In genomic region chr10:52757777-52758176, GRCh38 we compare ENCODE assay signal across 20 cellular contexts. TPM values are rescaled to one million over a fixed set of nuclear protein-coding genes. Genes with fewer than 3 reads are reported as not detected.
"Had no signal": no experiment of that assay in that cellular context is flagged by ENCODE, and none has a peak within 500 bp of the region (broad histone marks: within the 10 kb centered on the region; RNA-seq: fewer than 3 reads in every experiment).

No MANE protein-coding gene starts in this region.

- H3K9me3 ChIP-seq: colonic mucosa, lower lobe of right lung, pancreas, thyroid gland had no signal

- H3K27ac ChIP-seq: cardiac muscle cell, colonic mucosa, lower lobe of right lung, pancreas, thyroid gland had no signal

- H3K27me3 ChIP-seq: colonic mucosa, pancreas, thyroid gland had no signal

- ATAC-seq: activated CD4-positive, CD25-positive, alpha-beta regulatory T cell treated with anti-CD3 and anti-CD28 coated beads, Interleukin-2, amount 50 U/mL, for 24 hours; activated naive CD8-positive, alpha-beta T cell treated with anti-CD3 and anti-CD28 coated beads, Interleukin-2, amount 50 U/mL, for 24 hours; esophagus mucosa; pancreas; stimulated activated memory B cell treated with anti-CD40 and anti-IgM and Interleukin-4, amounts not matched to agents 10 μg/mL and 1 μg/mL and 100 μg/mL, for 72 hours; T-cell had no signal

- H3K36me3 ChIP-seq: cardiac muscle cell, colonic mucosa, lower lobe of right lung, pancreas, thyroid gland had no signal

- DNase-seq: activated naive CD4-positive, alpha-beta T cell treated with Interleukin-2 at 50 U/mL for 16 hours; activated naive CD8-positive, alpha-beta T cell treated with anti-CD3 and anti-CD28 coated beads, Interleukin-2, amount 50 U/mL, for 24 hours; activated T-cell treated with anti-CD3 and anti-CD28 coated beads for 4 hours; colonic mucosa; foreskin melanocyte; kidney glomerular epithelial cell; lower lobe of right lung; pancreas; T-cell; T-helper 9 cell; thyroid gland had no signal

- H3K4me3 ChIP-seq: cardiac muscle cell, colonic mucosa, lower lobe of right lung, pancreas, thyroid gland had no signal

- H3K4me1 ChIP-seq: colonic mucosa, lower lobe of right lung, pancreas, thyroid gland had no signal

RNA-seq across cellular contexts. Expression of gene MBL2, which starts 14.8 kb away (rescaled TPM):
- total RNA-seq: activated CD8-positive, alpha-beta memory T cell treated with anti-CD3 and anti-CD28 coated beads for 36 hours; astrocyte; cardiac muscle cell; esophagus mucosa; lower lobe of right lung; mesothelial cell of epicardium; myocyte; neural crest cell; thyroid gland had no signal
- polyA plus RNA-seq: cardiac muscle cell, pancreas had no signal
